Comparison of ENCODE assay signal across 20 cellular contexts in genomic region chr14:57168138-57168695, GRCh38.
DNase-seq lines count a peak whose midpoint lies in the region; ATAC-seq and TF ChIP-seq lines count a peak whose summit lies in the region.
"Had no signal": no experiment of that assay in that cellular context is flagged by ENCODE, and none has a peak within 500 bp of the region (broad histone marks: within the 10 kb centered on the region; RNA-seq: fewer than 3 reads in every experiment).

No MANE protein-coding gene starts in this region.

- H3K36me3 ChIP-seq in A673 (ENCODE audit: insufficient read depth, low read length, poor library complexity, severe bottlenecking) (no peaks in the 10 kb centered on the region), neuronal stem cell (replicated peaks in 1 of 2; ENCODE audit: control insufficient read depth in 2 of 2, insufficient read depth in 2 of 2, low read length in 2 of 2) (no peaks in the 10 kb centered on the region)
- H3K36me3 ChIP-seq: BLaER1 had no signal

- H3K27me3 ChIP-seq in A673 (replicated peaks; ENCODE audit: insufficient read depth, low read depth, low read length, poor library complexity), result no peaks in the 10 kb centered on the region
- peaks cover 0 to 22% (median 0%) of the 10 kb centered on the region in 3 experiments for H3K27me3 ChIP-seq in neuronal stem cell (ENCODE audit: control insufficient read depth in 3 of 3, insufficient read depth in 3 of 3, low read depth in 1 of 3, low read length in 3 of 3)
- H3K27me3 ChIP-seq: BLaER1 had no signal

- ATAC-seq in GM18907 (IDR thresholded peaks at IDR 0.05; ENCODE audit: unreplicated experiment), result no peak
- ATAC-seq: CD8-positive, alpha-beta T cell; SK-N-SH treated with all-trans-retinoic acid at 6 μM for 48 hours had no signal

- H4K91ac ChIP-seq in neuronal stem cell (ENCODE audit: low read depth, low read length, poor library complexity), result no peak overlapping the region

- WGBS in neuronal stem cell (ENCODE audit: extremely low coverage in 2 of 2, insufficient read length in 2 of 2, insufficient replicate concordance in 1 of 2), 2 donors, result no CpG with 5 or more reads among the region's 2 CpGs

- CTCF ChIA-PET in A673 (lab: Charles Lee), result no interaction called here

- H3K79me1 ChIP-seq in neuronal stem cell (ENCODE audit: low read depth, low read length), result no peaks in the 10 kb centered on the region

- H3K27ac ChIP-seq in A673 (ENCODE audit: low read depth, low read length, poor library complexity, severe bottlenecking) (no peak overlapping the region), neuronal stem cell (replicated peaks; ENCODE audit: low read length) (no peak overlapping the region)
- H3K27ac ChIP-seq: BLaER1, HL-60 had no signal

- H3K18ac ChIP-seq in neuronal stem cell (ENCODE audit: low read length), result peak overlapping the region; percentile 51

- H3K9me3 ChIP-seq in A673 (ENCODE audit: low read depth, low read length, poor library complexity, severe bottlenecking), result no peaks in the 10 kb centered on the region
- no peaks in the 10 kb centered on the region for H3K9me3 ChIP-seq in neuronal stem cell (replicated peaks in 1 of 2; ENCODE audit: control insufficient read depth in 2 of 2, insufficient read depth in 1 of 2, low read depth in 1 of 2, low read length in 2 of 2)
- H3K9me3 ChIP-seq: BLaER1 had no signal

- no peak overlapping the region for H2AK5ac ChIP-seq in neuronal stem cell (ENCODE audit: low read depth, low read length)

- no peak overlapping the region for H3K4ac ChIP-seq in neuronal stem cell (ENCODE audit: low read length)

- no peak overlapping the region for H2BK5ac ChIP-seq in neuronal stem cell (ENCODE audit: low read length)

- intact Hi-C loops in A673 (cut with micrococcal nuclease; ENCODE audit: unreplicated experiment), result no loop called here

- H3K4me1 ChIP-seq in A673 (ENCODE audit: insufficient read depth, low read length, poor library complexity, severe bottlenecking) (peaks cover 7% of the 10 kb centered on the region), neuronal stem cell (ENCODE audit: control insufficient read depth in 2 of 2, insufficient read depth in 1 of 2, low read depth in 1 of 2, low read length in 2 of 2) (peaks cover 0 to 4% of the 10 kb centered on the region in 2 donors)

- no peak overlapping the region for H3K9ac ChIP-seq in neuronal stem cell (ENCODE audit: low read depth, low read length, poor library complexity)
- H3K9ac ChIP-seq: BLaER1 had no signal

- DNase-seq in A673 (ENCODE audit: low spot score), result peak; percentile 38
- DNase-seq in LHCN-M2 (ENCODE audit: low read depth), result peak; percentile 7
- peak; percentile 6 for DNase-seq in fibroblast of mammary gland (ENCODE audit: low read depth)
- DNase-seq in neuronal stem cell (ENCODE audit: low spot score), result no peak
- no peak for DNase-seq in DMS79 treated with DMSO at 0.1 percent for 48 hours (lab: John Stamatoyannopoulos, UW)
- DNase-seq in T-helper 1 cell, result no peak
- DNase-seq in NCI-H2171 (lab: John Stamatoyannopoulos, UW), result no peak
- DNase-seq: CD8-positive, alpha-beta T cell; DND-41; GDM1; H9; KBM-7; NCI-H1048; NCI-H146; NCI-H510A treated with DMSO at 0.1 percent for 48 hours; SHP77 treated with DMSO at 0.1 percent for 48 hours had no signal

- no peak overlapping the region for H4K8ac ChIP-seq in neuronal stem cell (ENCODE audit: low read depth, low read length)

- TF ChIP-seq CTCF in A673 (conservative IDR thresholded peaks at IDR 0.05; ENCODE audit: low read depth, low read length) (no peak), fibroblast of mammary gland (conservative IDR thresholded peaks at IDR 0.05; ENCODE audit: control insufficient read depth, insufficient read depth, low read depth, low read length) (no peak)

- H2BK120ac ChIP-seq in neuronal stem cell (ENCODE audit: low read depth, low read length), result no peak overlapping the region

- H3K4me3 ChIP-seq in A673 (ENCODE audit: low read depth, low read length, poor library complexity, severe bottlenecking) (no peak overlapping the region), fibroblast of mammary gland (ENCODE audit: control insufficient read depth, low read depth, low read length) (no peak overlapping the region), neuronal stem cell (ENCODE audit: low read length in 2 of 2) (no peak overlapping the region)
- H3K4me3 ChIP-seq: BLaER1 had no signal

- no peak overlapping the region for H2BK15ac ChIP-seq in neuronal stem cell (ENCODE audit: low read length)

- no TSS peak for BruUV-seq in A673 (replicated peaks; lab: Mats Ljungman, UMichigan)

- H3K23ac ChIP-seq in neuronal stem cell (ENCODE audit: low read depth, low read length, poor library complexity), result no peak overlapping the region

- no peak overlapping the region for H2AFZ ChIP-seq in neuronal stem cell (ENCODE audit: low read length)

- H3K14ac ChIP-seq in neuronal stem cell (ENCODE audit: low read length), result no peak overlapping the region

- H2BK12ac ChIP-seq in neuronal stem cell (ENCODE audit: low read length), result no peak overlapping the region

- POLR2A ChIA-PET in A673 (lab: Charles Lee; ENCODE audit: low non-redundant PET), result no interaction called here

- no peak overlapping the region for H3K4me2 ChIP-seq in neuronal stem cell (ENCODE audit: insufficient read depth, low read length, poor library complexity, severe bottlenecking)
- H3K4me2 ChIP-seq: BLaER1 had no signal

Comparison
In these comparisons a context has a peak if more than half of its experiments do, and no peak if none do; other contexts are left out.
1. DNase-seq: peak in A673 (single experiment), LHCN-M2 (single experiment) and fibroblast of mammary gland (single experiment); none in neuronal stem cell (single experiment), DMS79 treated with DMSO at 0.1 percent for 48 hours (single experiment), T-helper 1 cell (0 of 5) and NCI-H2171 (single experiment).